In the genomic region with DNA sequence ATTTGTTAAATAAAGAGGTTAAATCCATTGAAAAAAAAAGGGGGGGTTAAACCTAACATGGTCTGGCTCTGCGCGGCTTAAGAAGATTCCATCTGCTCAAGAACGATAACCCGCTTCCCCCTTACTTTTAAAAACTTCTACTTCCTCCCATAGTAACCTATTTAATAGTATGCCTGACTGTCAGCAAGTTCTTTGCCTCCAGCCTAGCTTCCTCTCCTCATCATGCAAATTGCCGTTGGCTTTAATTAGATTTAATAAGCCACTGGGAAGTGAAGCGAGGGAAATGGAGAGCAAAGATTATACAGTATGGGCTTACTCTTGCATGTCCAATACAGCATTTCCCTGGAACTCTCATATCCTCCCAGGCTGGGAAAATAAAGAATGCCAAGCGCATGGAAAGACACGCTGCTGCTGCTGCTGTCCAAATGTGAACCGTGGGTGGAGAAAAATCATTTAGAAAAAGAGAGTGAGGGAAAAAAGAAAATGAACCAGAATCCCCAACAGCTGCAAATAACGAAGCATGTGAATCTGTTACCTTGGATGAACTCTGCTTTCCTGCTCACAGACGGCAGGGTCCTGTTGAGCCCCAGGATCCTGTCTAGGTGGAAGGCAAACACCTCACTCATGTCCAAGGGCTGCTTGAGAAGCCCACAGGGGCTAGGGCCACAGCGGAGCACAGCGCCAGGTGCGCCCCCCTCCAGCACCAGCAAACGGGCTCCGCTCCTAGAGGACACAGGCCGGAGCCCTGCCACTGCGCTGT, we compare ENCODE assay signal across 2 cellular contexts.
TF ChIP-seq lines count a peak whose summit lies in the region.

No MANE protein-coding gene starts in this region.

TF ChIP-seq in endothelial cell of umbilical vein, 7 proteins besides CTCF, POLR2A, EP300 and RAD21 (continued from another document):
- TF ChIP-seq JUN (IDR thresholded peaks at IDR 0.05; ENCODE audit: borderline replicate concordance, insufficient read depth, insufficient read length, low read depth) (no peak), FOS (IDR thresholded peaks at IDR 0.05; ENCODE audit: borderline replicate concordance, insufficient read depth, low read length) (no peak), POLR2AphosphoS5 (IDR thresholded peaks at IDR 0.05; ENCODE audit: insufficient read depth, low read depth, low read length) (no peak), MYC (IDR thresholded peaks at IDR 0.05; ENCODE audit: low read depth, low read length) (no peak)
- TF ChIP-seq, protein P1, sequence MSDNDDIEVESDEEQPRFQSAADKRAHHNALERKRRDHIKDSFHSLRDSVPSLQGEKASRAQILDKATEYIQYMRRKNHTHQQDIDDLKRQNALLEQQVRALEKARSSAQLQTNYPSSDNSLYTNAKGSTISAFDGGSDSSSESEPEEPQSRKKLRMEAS (IDR thresholded peaks at IDR 0.05; ENCODE audit: insufficient read depth, insufficient read length): no peak
TF ChIP-seq in endothelial cell of umbilical vein: peak in this region for 0.

TF ChIP-seq in SK-N-SH treated with all-trans-retinoic acid at 6 μM for 48 hours, 23 proteins besides CTCF, POLR2A, EP300 and RAD21 (continued from another document):
- TF ChIP-seq CREB5 (CRISPR knock-in tag; IDR thresholded peaks at IDR 0.05; ENCODE audit: low read depth) (no peak), PPARA (CRISPR knock-in tag; IDR thresholded peaks at IDR 0.05; ENCODE audit: borderline replicate concordance) (no peak), OSR1 (CRISPR knock-in tag; IDR thresholded peaks at IDR 0.05) (no peak), ARNTL (CRISPR knock-in tag; IDR thresholded peaks at IDR 0.05; ENCODE audit: borderline replicate concordance, low read depth) (no peak), ISL1 (CRISPR knock-in tag; IDR thresholded peaks at IDR 0.05) (no peak), BACH2 (CRISPR knock-in tag; IDR thresholded peaks at IDR 0.05; ENCODE audit: borderline replicate concordance) (no peak), ZNF70 (CRISPR knock-in tag; IDR thresholded peaks at IDR 0.05) (no peak), SNAI2 (CRISPR knock-in tag; IDR thresholded peaks at IDR 0.05) (no peak), PATZ1 (CRISPR knock-in tag; IDR thresholded peaks at IDR 0.05; ENCODE audit: borderline replicate concordance) (no peak), RARB (CRISPR knock-in tag; IDR thresholded peaks at IDR 0.05) (no peak), ZFP30 (CRISPR knock-in tag; IDR thresholded peaks at IDR 0.05) (no peak), TOX (CRISPR knock-in tag; IDR thresholded peaks at IDR 0.05; ENCODE audit: borderline replicate concordance) (no peak), TCF4 (CRISPR knock-in tag; IDR thresholded peaks at IDR 0.05; ENCODE audit: borderline replicate concordance) (no peak), ZFP3 (CRISPR knock-in tag; IDR thresholded peaks at IDR 0.05) (no peak), ESRRG (CRISPR knock-in tag; IDR thresholded peaks at IDR 0.05) (no peak)
- TF ChIP-seq, protein P2, sequence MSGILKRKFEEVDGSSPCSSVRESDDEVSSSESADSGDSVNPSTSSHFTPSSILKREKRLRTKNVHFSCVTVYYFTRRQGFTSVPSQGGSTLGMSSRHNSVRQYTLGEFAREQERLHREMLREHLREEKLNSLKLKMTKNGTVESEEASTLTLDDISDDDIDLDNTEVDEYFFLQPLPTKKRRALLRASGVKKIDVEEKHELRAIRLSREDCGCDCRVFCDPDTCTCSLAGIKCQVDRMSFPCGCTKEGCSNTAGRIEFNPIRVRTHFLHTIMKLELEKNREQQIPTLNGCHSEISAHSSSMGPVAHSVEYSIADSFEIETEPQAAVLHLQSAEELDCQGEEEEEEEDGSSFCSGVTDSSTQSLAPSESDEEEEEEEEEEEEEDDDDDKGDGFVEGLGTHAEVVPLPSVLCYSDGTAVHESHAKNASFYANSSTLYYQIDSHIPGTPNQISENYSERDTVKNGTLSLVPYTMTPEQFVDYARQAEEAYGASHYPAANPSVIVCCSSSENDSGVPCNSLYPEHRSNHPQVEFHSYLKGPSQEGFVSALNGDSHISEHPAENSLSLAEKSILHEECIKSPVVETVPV (CRISPR knock-in tag; IDR thresholded peaks at IDR 0.05): no peak
- TF ChIP-seq, protein P3, sequence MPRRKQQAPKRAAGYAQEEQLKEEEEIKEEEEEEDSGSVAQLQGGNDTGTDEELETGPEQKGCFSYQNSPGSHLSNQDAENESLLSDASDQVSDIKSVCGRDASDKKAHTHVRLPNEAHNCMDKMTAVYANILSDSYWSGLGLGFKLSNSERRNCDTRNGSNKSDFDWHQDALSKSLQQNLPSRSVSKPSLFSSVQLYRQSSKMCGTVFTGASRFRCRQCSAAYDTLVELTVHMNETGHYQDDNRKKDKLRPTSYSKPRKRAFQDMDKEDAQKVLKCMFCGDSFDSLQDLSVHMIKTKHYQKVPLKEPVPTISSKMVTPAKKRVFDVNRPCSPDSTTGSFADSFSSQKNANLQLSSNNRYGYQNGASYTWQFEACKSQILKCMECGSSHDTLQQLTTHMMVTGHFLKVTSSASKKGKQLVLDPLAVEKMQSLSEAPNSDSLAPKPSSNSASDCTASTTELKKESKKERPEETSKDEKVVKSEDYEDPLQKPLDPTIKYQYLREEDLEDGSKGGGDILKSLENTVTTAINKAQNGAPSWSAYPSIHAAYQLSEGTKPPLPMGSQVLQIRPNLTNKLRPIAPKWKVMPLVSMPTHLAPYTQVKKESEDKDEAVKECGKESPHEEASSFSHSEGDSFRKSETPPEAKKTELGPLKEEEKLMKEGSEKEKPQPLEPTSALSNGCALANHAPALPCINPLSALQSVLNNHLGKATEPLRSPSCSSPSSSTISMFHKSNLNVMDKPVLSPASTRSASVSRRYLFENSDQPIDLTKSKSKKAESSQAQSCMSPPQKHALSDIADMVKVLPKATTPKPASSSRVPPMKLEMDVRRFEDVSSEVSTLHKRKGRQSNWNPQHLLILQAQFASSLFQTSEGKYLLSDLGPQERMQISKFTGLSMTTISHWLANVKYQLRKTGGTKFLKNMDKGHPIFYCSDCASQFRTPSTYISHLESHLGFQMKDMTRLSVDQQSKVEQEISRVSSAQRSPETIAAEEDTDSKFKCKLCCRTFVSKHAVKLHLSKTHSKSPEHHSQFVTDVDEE (CRISPR knock-in tag; IDR thresholded peaks at IDR 0.05): no peak
- TF ChIP-seq, protein P4, sequence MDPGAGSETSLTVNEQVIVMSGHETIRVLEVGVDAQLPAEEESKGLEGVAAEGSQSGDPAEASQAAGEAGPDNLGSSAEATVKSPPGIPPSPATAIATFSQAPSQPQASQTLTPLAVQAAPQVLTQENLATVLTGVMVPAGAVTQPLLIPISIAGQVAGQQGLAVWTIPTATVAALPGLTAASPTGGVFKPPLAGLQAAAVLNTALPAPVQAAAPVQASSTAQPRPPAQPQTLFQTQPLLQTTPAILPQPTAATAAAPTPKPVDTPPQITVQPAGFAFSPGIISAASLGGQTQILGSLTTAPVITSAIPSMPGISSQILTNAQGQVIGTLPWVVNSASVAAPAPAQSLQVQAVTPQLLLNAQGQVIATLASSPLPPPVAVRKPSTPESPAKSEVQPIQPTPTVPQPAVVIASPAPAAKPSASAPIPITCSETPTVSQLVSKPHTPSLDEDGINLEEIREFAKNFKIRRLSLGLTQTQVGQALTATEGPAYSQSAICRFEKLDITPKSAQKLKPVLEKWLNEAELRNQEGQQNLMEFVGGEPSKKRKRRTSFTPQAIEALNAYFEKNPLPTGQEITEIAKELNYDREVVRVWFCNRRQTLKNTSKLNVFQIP (CRISPR knock-in tag; IDR thresholded peaks at IDR 0.05; ENCODE audit: borderline replicate concordance, low read depth): no peak
